11 cellular contexts compared by ENCODE assay signal in genomic region chr1:205714190-205714905, GRCh38. TPM values are rescaled to one million over a fixed set of nuclear protein-coding genes. Genes with fewer than 3 reads are reported as not detected.
DNase-seq lines count a peak whose midpoint lies in the region; ATAC-seq and TF ChIP-seq lines count a peak whose summit lies in the region.
"Had no signal": no experiment of that assay in that cellular context is flagged by ENCODE, and none has a peak within 500 bp of the region (broad histone marks: within the 10 kb centered on the region; RNA-seq: fewer than 3 reads in every experiment).

No MANE protein-coding gene starts in this region.

- 46 to 62% methylated on average over 5 of the region's 5 CpGs for WGBS in tibial nerve, 2 donors

- H3K4me3 ChIP-seq in epithelial cell of esophagus (ENCODE audit: low read length) (no peak overlapping the region), tibial nerve (no peak overlapping the region)
- H3K4me3 ChIP-seq: heart right ventricle had no signal

- H3K36me3 Mint-ChIP-seq in osteocyte (ENCODE audit: unreplicated experiment) = peaks cover 43% of the 10 kb centered on the region

- TF ChIP-seq CTCF in epithelial cell of esophagus (IDR thresholded peaks at IDR 0.05; ENCODE audit: insufficient read depth, low read depth, low read length, missing control alignments) (no peak), osteocyte (IDR thresholded peaks at IDR 0.05) (no peak), tibial nerve (IDR thresholded peaks at IDR 0.05) (no peak)

- DNase-seq in ELR (ENCODE audit: low read depth) = peak; percentile 23
- peak; percentile 71 for DNase-seq in NOMO-1 treated with DMSO at 0.1 percent for 48 hours (lab: John Stamatoyannopoulos, UW; ENCODE audit: unreplicated experiment)
- DNase-seq in epithelial cell of esophagus (ENCODE audit: low read depth) = peak; percentile 44
- DNase-seq in osteocyte (ENCODE audit: extremely low spot score, unreplicated experiment) = no peak
- DNase-seq in tibial nerve (ENCODE audit: low spot score in 2 of 2) = no peak
- DNase-seq in NCI-H1436 (lab: John Stamatoyannopoulos, UW) = no peak
- DNase-seq: activated B cell treated with CpG ODN at 0.5 μM for 24 hours, heart right ventricle, NCI-H510A treated with DMSO at 0.1 percent for 48 hours had no signal

- H3K9me3 Mint-ChIP-seq in osteocyte (ENCODE audit: unreplicated experiment) = no peaks in the 10 kb centered on the region
- H3K9me3 Mint-ChIP-seq: activated B cell treated with CpG ODN at 0.5 μM for 24 hours had no signal

- no peak overlapping the region for H3K4me3 Mint-ChIP-seq in osteocyte (ENCODE audit: unreplicated experiment)
- H3K4me3 Mint-ChIP-seq: activated B cell treated with CpG ODN at 0.5 μM for 24 hours had no signal

- H3K4me1 ChIP-seq in tibial nerve = peaks cover 0 to 28% (median 0%) of the 10 kb centered on the region in 4 donors

- H3K36me3 ChIP-seq in tibial nerve = peaks cover 0 to 70% (median 0%) of the 10 kb centered on the region in 3 donors

- no peaks in the 10 kb centered on the region for H3K27me3 ChIP-seq in tibial nerve
- H3K27me3 ChIP-seq: heart right ventricle had no signal

- TF ChIP-seq EP300 in tibial nerve (IDR thresholded peaks at IDR 0.05) = no peak

- H3K27ac Mint-ChIP-seq in osteocyte (ENCODE audit: unreplicated experiment) = peak overlapping the region; percentile 31

- H3K9me3 ChIP-seq in tibial nerve = no peaks in the 10 kb centered on the region
- H3K9me3 ChIP-seq: heart right ventricle had no signal

- peak overlapping the region in 2 of 4 donors; percentile 39 to 49 for H3K27ac ChIP-seq in tibial nerve
- H3K27ac ChIP-seq: heart right ventricle had no signal

- no peak for TF ChIP-seq POLR2A in tibial nerve (IDR thresholded peaks at IDR 0.05)

- ATAC-seq in GM21526 (IDR thresholded peaks at IDR 0.05; ENCODE audit: low FRiP score, unreplicated experiment) = no peak
- ATAC-seq in GM18907 (IDR thresholded peaks at IDR 0.05; ENCODE audit: unreplicated experiment) = no peak
- ATAC-seq: heart right ventricle had no signal

- no peaks in the 10 kb centered on the region for H3K27me3 Mint-ChIP-seq in osteocyte (ENCODE audit: unreplicated experiment)
- H3K27me3 Mint-ChIP-seq: activated B cell treated with CpG ODN at 0.5 μM for 24 hours had no signal

- peaks cover 10% of the 10 kb centered on the region for H3K4me1 Mint-ChIP-seq in osteocyte (ENCODE audit: unreplicated experiment)

RNA-seq across cellular contexts. Expression of gene SLC45A3, which starts 34.0 kb away (rescaled TPM):
- total RNA-seq in osteocyte = 1.1 and 1.6 TPM in 2 replicates
- 1 to 10 TPM in 2 of 4 donors, under 1 TPM in 2; 0.44 to 2.9 (median 1.3) TPM for total RNA-seq in tibial nerve

RNA-seq across cellular contexts. Expression of gene NUCKS1, which starts 35.6 kb away (rescaled TPM):
- total RNA-seq in osteocyte = 189 and 215 TPM in 2 replicates
- total RNA-seq in tibial nerve = 100 to 1,000 TPM in 3 of 4 donors, 10 to 100 TPM in 1; 80.1 to 181 (median 115) TPM

Comparison
In these comparisons a context has a peak if more than half of its experiments do, and no peak if none do; other contexts are left out.
1. DNase-seq: peak in ELR (single experiment), NOMO-1 treated with DMSO at 0.1 percent for 48 hours (single experiment) and epithelial cell of esophagus (single experiment); none in osteocyte (single experiment), tibial nerve (0 of 2) and NCI-H1436 (single experiment).